21 cellular contexts compared by ENCODE assay signal in genomic region chr3:71231680-71232079, GRCh38.
DNase-seq lines count a peak whose midpoint lies in the region; ATAC-seq, FAIRE-seq and TF ChIP-seq lines count a peak whose summit lies in the region.
"Had no signal": no experiment of that assay in that cellular context is flagged by ENCODE, and none has a peak within 500 bp of the region (broad histone marks: within the 10 kb centered on the region; RNA-seq: fewer than 3 reads in every experiment).

No MANE protein-coding gene starts in this region.

- no peak overlapping the region for H4K5ac ChIP-seq in IMR-90 (ENCODE audit: low read depth, low read length)

- CTCF ChIA-PET in activated naive CD4-positive, alpha-beta T cell treated with anti-CD3 and anti-CD28 coated beads, Interleukin-2, amount 10 ng/mL, durations not matched to agents 7 days and 5 days (lab: Charles Lee) = interaction anchor here (0.8 to 1.4 kb wide), 3 partner anchors 72 to 354 kb away, joined by 3 read pairs; no protein-coding TSS in a partner anchor
- CTCF ChIA-PET in IMR-90 (lab: Yijun Ruan, JAX) = no interaction called here

- H3K9me3 Mint-ChIP-seq in activated naive CD4-positive, alpha-beta T cell treated with anti-CD3 and anti-CD28 coated beads, Interleukin-2, amount 50 U/mL, for 24 hours = no peaks in the 10 kb centered on the region
- no peaks in the 10 kb centered on the region for H3K9me3 Mint-ChIP-seq in activated naive CD4-positive, alpha-beta T cell treated with anti-CD3 and anti-CD28 coated beads, Interleukin-2, amount 10 ng/mL, durations not matched to agents 7 days and 5 days
- peaks cover 4% of the 10 kb centered on the region for H3K9me3 Mint-ChIP-seq in activated naive CD8-positive, alpha-beta T cell treated with anti-CD3 and anti-CD28 coated beads for 36 hours
- H3K9me3 Mint-ChIP-seq in nephron progenitor cell = peaks cover 12% of the 10 kb centered on the region
- H3K9me3 Mint-ChIP-seq: H9 had no signal

- no peak for DNase-seq in activated naive CD4-positive, alpha-beta T cell treated with anti-CD3 and anti-CD28 coated beads, Interleukin-2, amount 10 ng/mL, durations not matched to agents 7 days and 5 days
- DNase-seq in IMR-90 (no peak), nephron progenitor cell (no peak), NCI-H2107 (lab: John Stamatoyannopoulos, UW) (no peak), RCC 7860 (ENCODE audit: low spot score) (no peak)
- DNase-seq in activated naive CD8-positive, alpha-beta T cell treated with anti-CD3 and anti-CD28 coated beads for 36 hours = no peak
- DNase-seq: ACHN, Caco-2, GDM1, H9, NCI-H1105 treated with DMSO at 0.1 percent for 48 hours, NCI-H1694, NCI-H2227 treated with DMSO at 0.1 percent for 48 hours, NCI-H510A treated with DMSO at 0.1 percent for 48 hours, NCI-H774, RPMI8226, SHP77 treated with DMSO at 0.1 percent for 48 hours had no signal

- 0 out of 2 replicates have a peak overlapping the region, but pooled peaks have one; percentile 33 for H3K14ac ChIP-seq in IMR-90 (replicated peaks; ENCODE audit: low read depth, low read length)

- H2AK9ac ChIP-seq in IMR-90 (replicated peaks; ENCODE audit: low read depth, low read length, poor library complexity) = no peak overlapping the region

- H4K8ac ChIP-seq in IMR-90 (ENCODE audit: low read depth in 2 of 2, low read length in 2 of 2) = no peak overlapping the region

- no peaks in the 10 kb centered on the region for H4K20me1 ChIP-seq in IMR-90 (ENCODE audit: insufficient read depth, low read length)

- POLR2A ChIA-PET in IMR-90 (lab: Charles Lee; ENCODE audit: unreplicated experiment) = interaction anchor here (0.6 kb wide), 1 partner anchor 46 kb away, joined by 3 read pairs; no protein-coding TSS in a partner anchor

- peaks cover 79% of the 10 kb centered on the region for H3K4me1 Mint-ChIP-seq in activated naive CD4-positive, alpha-beta T cell treated with anti-CD3 and anti-CD28 coated beads, Interleukin-2, amount 50 U/mL, for 24 hours
- H3K4me1 Mint-ChIP-seq in activated naive CD4-positive, alpha-beta T cell treated with anti-CD3 and anti-CD28 coated beads, Interleukin-2, amount 10 ng/mL, durations not matched to agents 7 days and 5 days = peaks cover 53% of the 10 kb centered on the region
- peaks cover 82% of the 10 kb centered on the region for H3K4me1 Mint-ChIP-seq in activated naive CD8-positive, alpha-beta T cell treated with anti-CD3 and anti-CD28 coated beads for 36 hours
- peaks cover 67% of the 10 kb centered on the region for H3K4me1 Mint-ChIP-seq in nephron progenitor cell

- no peak overlapping the region for H3K4me3 Mint-ChIP-seq in activated naive CD4-positive, alpha-beta T cell treated with anti-CD3 and anti-CD28 coated beads, Interleukin-2, amount 50 U/mL, for 24 hours
- H3K4me3 Mint-ChIP-seq in activated naive CD4-positive, alpha-beta T cell treated with anti-CD3 and anti-CD28 coated beads, Interleukin-2, amount 10 ng/mL, durations not matched to agents 7 days and 5 days = no peak overlapping the region
- H3K4me3 Mint-ChIP-seq in activated naive CD8-positive, alpha-beta T cell treated with anti-CD3 and anti-CD28 coated beads for 36 hours = no peak overlapping the region
- no peak overlapping the region for H3K4me3 Mint-ChIP-seq in nephron progenitor cell
- H3K4me3 Mint-ChIP-seq: H9 had no signal

- ATAC-seq in IMR-90 (ENCODE audit: low read depth) = no peak
- ATAC-seq in HG03354 (IDR thresholded peaks at IDR 0.05; ENCODE audit: poor library complexity, severe bottlenecking, unreplicated experiment) = no peak
- ATAC-seq: SK-N-SH treated with all-trans-retinoic acid at 6 μM for 48 hours had no signal

- H3K4me1 ChIP-seq in IMR-90 (ENCODE audit: control insufficient read depth, insufficient read depth, low read length) = peaks cover 7% of the 10 kb centered on the region

- H2BK120ac ChIP-seq in IMR-90 (ENCODE audit: low read depth, low read length) = no peak overlapping the region

- FAIRE-seq in RCC 7860 (lab: Jason Lieb, UNC) = no peak

- H3K9me3 ChIP-seq in IMR-90 (ENCODE audit: control insufficient read depth, insufficient read depth, low read length) = no peaks in the 10 kb centered on the region
- H3K9me3 ChIP-seq: Caco-2 had no signal

- dilution Hi-C loops in IMR-90 (cut with HindIII; ENCODE audit: low sequenced_read_pairs, unreplicated experiment) = no loop called here

- no TSS peak for BruUV-seq in IMR-90 (replicated peaks; lab: Mats Ljungman, UMichigan)

- no CpG with 5 or more reads among the region's 4 CpGs for WGBS in IMR-90 (ENCODE audit: extremely low coverage in 2 of 2, insufficient read length in 1 of 2), 2 experiments

- H3K27ac Mint-ChIP-seq in activated naive CD4-positive, alpha-beta T cell treated with anti-CD3 and anti-CD28 coated beads, Interleukin-2, amount 50 U/mL, for 24 hours = peak overlapping the region; percentile 86
- H3K27ac Mint-ChIP-seq in activated naive CD4-positive, alpha-beta T cell treated with anti-CD3 and anti-CD28 coated beads, Interleukin-2, amount 10 ng/mL, durations not matched to agents 7 days and 5 days = no peak overlapping the region
- H3K27ac Mint-ChIP-seq in activated naive CD8-positive, alpha-beta T cell treated with anti-CD3 and anti-CD28 coated beads for 36 hours = peak overlapping the region; percentile 81
- peak overlapping the region; percentile 14 for H3K27ac Mint-ChIP-seq in nephron progenitor cell

- no peak overlapping the region for H3K56ac ChIP-seq in IMR-90 (ENCODE audit: extremely low read depth, insufficient read depth, low read length)

- H2BK20ac ChIP-seq in IMR-90 (ENCODE audit: low read depth, low read length) = no peak overlapping the region

- H3K36me3 Mint-ChIP-seq in activated naive CD4-positive, alpha-beta T cell treated with anti-CD3 and anti-CD28 coated beads, Interleukin-2, amount 50 U/mL, for 24 hours = peaks cover 22% of the 10 kb centered on the region
- peaks cover 6% of the 10 kb centered on the region for H3K36me3 Mint-ChIP-seq in activated naive CD4-positive, alpha-beta T cell treated with anti-CD3 and anti-CD28 coated beads, Interleukin-2, amount 10 ng/mL, durations not matched to agents 7 days and 5 days
- peaks cover 47% of the 10 kb centered on the region for H3K36me3 Mint-ChIP-seq in activated naive CD8-positive, alpha-beta T cell treated with anti-CD3 and anti-CD28 coated beads for 36 hours
- H3K36me3 Mint-ChIP-seq in nephron progenitor cell (ENCODE audit: low read depth) = peaks cover 36% of the 10 kb centered on the region

- no peak overlapping the region for H3K4me2 ChIP-seq in IMR-90 (ENCODE audit: low read depth, low read length)

- no peak overlapping the region for H2AFZ ChIP-seq in IMR-90 (replicated peaks; ENCODE audit: low read length, poor library complexity)

- no peak overlapping the region for H3K27ac ChIP-seq in IMR-90 (ENCODE audit: insufficient read depth, low read length)
- H3K27ac ChIP-seq: C4-2B had no signal

- no peak overlapping the region for H3K4ac ChIP-seq in IMR-90 (ENCODE audit: low read depth, low read length)

- H4K91ac ChIP-seq in IMR-90 (ENCODE audit: insufficient read depth, low read depth, low read length) = no peak overlapping the region

- in situ Hi-C loops in IMR-90 (cut with MboI; ENCODE audit: low sequenced_read_pairs) = no loop called here

- H3K9me1 ChIP-seq in IMR-90 (ENCODE audit: insufficient read depth, low read length) = peaks cover 5% of the 10 kb centered on the region

- H2BK5ac ChIP-seq in IMR-90 (ENCODE audit: low read depth, low read length, poor library complexity, severe bottlenecking) = no peak overlapping the region

- H2AK5ac ChIP-seq in IMR-90 (ENCODE audit: low read depth, low read length) = no peak overlapping the region

- no peaks in the 10 kb centered on the region for H3K27me3 ChIP-seq in IMR-90 (ENCODE audit: control insufficient read depth, insufficient read depth, low read length)

- H3K4me3 ChIP-seq in IMR-90 (ENCODE audit: insufficient read depth, low read depth, low read length) = no peak overlapping the region

- H3K23ac ChIP-seq in IMR-90 (ENCODE audit: low read depth, low read length) = no peak overlapping the region

- H3K9ac ChIP-seq in IMR-90 (ENCODE audit: low read depth, low read length) = no peak overlapping the region

- H3K36me3 ChIP-seq in IMR-90 (ENCODE audit: control insufficient read depth, insufficient read depth, low read length) = peaks cover 3% of the 10 kb centered on the region; the same call in 1 of the 2 replicates

- H3K18ac ChIP-seq in IMR-90 (ENCODE audit: low read depth, low read length) = no peak overlapping the region

- no peak overlapping the region for H2BK15ac ChIP-seq in IMR-90 (ENCODE audit: low read depth, low read length)

- no peak for TF ChIP-seq POLR2A in IMR-90 (IDR thresholded peaks at IDR 0.05; ENCODE audit: low read depth, low read length)

- intact Hi-C loops in IMR-90 (cut with micrococcal nuclease) = no loop called here

- peaks cover 6 to 25% of the 10 kb centered on the region in 2 experiments for H3K79me1 ChIP-seq in IMR-90 (ENCODE audit: low read depth in 1 of 2, low read length in 2 of 2)

- no peak for TF ChIP-seq RAD21 in IMR-90 (IDR thresholded peaks at IDR 0.05; ENCODE audit: low read length)

- TF ChIP-seq CTCF in IMR-90 (conservative IDR thresholded peaks at IDR 0.05; ENCODE audit: low read depth, low read length) = no peak
- no peak for TF ChIP-seq CTCF in nephron progenitor cell (IDR thresholded peaks at IDR 0.05)

- H3K27me3 Mint-ChIP-seq in activated naive CD4-positive, alpha-beta T cell treated with anti-CD3 and anti-CD28 coated beads, Interleukin-2, amount 50 U/mL, for 24 hours = no peaks in the 10 kb centered on the region
- H3K27me3 Mint-ChIP-seq in activated naive CD4-positive, alpha-beta T cell treated with anti-CD3 and anti-CD28 coated beads, Interleukin-2, amount 10 ng/mL, durations not matched to agents 7 days and 5 days = peaks cover 11% of the 10 kb centered on the region
- H3K27me3 Mint-ChIP-seq in activated naive CD8-positive, alpha-beta T cell treated with anti-CD3 and anti-CD28 coated beads for 36 hours = peaks cover 3% of the 10 kb centered on the region
- H3K27me3 Mint-ChIP-seq in nephron progenitor cell (ENCODE audit: low read depth, poor library complexity) = peaks cover 4% of the 10 kb centered on the region

TF ChIP-seq in IMR-90, 13 proteins besides CTCF, POLR2A, EP300 and RAD21 (continues in another document):
- no peak for TF ChIP-seq SMC3 (IDR thresholded peaks at IDR 0.05; ENCODE audit: low read depth, low read length)
- no peak for TF ChIP-seq MXI1 (IDR thresholded peaks at IDR 0.05; ENCODE audit: borderline replicate concordance, low read depth, low read length)
- no peak for TF ChIP-seq BHLHE40 (IDR thresholded peaks at IDR 0.05; ENCODE audit: low read depth, low read length)
- no peak for TF ChIP-seq CHD1 (IDR thresholded peaks at IDR 0.05; ENCODE audit: low read depth, low read length)
- no peak for TF ChIP-seq FOS (IDR thresholded peaks at IDR 0.05; ENCODE audit: low read depth, low read length)
